Comparison of ENCODE assay signal across 37 cellular contexts in the genomic region with DNA sequence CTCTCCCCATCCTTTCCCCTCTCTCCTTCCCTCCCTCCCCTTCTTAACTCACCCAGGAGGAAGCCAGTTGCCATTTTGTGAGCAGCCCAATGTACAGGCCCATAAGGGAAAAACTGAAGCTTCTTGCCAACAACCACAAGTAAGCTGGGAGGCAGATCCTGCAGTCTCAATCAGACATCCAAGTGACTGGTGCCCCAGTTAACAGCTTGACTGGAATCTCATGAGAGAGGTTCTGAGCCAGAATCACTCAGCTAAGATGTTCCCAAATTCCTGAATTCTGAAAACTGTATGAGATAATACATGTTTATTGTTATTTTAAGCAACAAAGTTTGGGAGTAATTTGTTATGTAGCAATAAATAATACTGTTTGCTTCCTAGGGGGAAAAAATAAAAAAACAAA.
"Had no signal": no experiment of that assay in that cellular context is flagged by ENCODE, and none has a peak within 500 bp of the region (broad histone marks: within the 10 kb centered on the region; RNA-seq: fewer than 3 reads in every experiment).

No MANE protein-coding gene starts in this region.

- H3K4me1 ChIP-seq: ascending aorta had no signal

- H3K27me3 Mint-ChIP-seq: activated CD4-positive, alpha-beta memory T cell treated with anti-CD3 and anti-CD28 coated beads, Interleukin-2, amount 10 ng/mL, durations not matched to agents 7 days and 5 days; activated CD4-positive, alpha-beta T cell treated with anti-CD3 and anti-CD28 coated beads for 36 hours; activated CD4-positive, alpha-beta T cell treated with anti-CD3 and anti-CD28 coated beads, Interleukin-2, amount 10 ng/mL, durations not matched to agents 7 days and 5 days; activated naive CD4-positive, alpha-beta T cell treated with anti-CD3 and anti-CD28 coated beads, Interleukin-2, amount 10 ng/mL, durations not matched to agents 7 days and 5 days; activated naive CD4-positive, alpha-beta T cell treated with anti-CD3 and anti-CD28 coated beads, Interleukin-2, amount 50 U/mL, for 24 hours; activated naive CD8-positive, alpha-beta T cell treated with anti-CD3 and anti-CD28 coated beads, Interleukin-2, amount 50 U/mL, for 24 hours; activated T-cell treated with anti-CD3 and anti-CD28 coated beads, Interleukin-2, amount 50 U/mL, for 24 hours had no signal

- H3K27ac Mint-ChIP-seq: activated CD4-positive, alpha-beta memory T cell treated with anti-CD3 and anti-CD28 coated beads, Interleukin-2, amount 10 ng/mL, durations not matched to agents 7 days and 5 days; activated CD4-positive, alpha-beta T cell treated with anti-CD3 and anti-CD28 coated beads for 36 hours; activated CD4-positive, alpha-beta T cell treated with anti-CD3 and anti-CD28 coated beads, Interleukin-2, amount 10 ng/mL, durations not matched to agents 7 days and 5 days; activated CD8-positive, alpha-beta memory T cell treated with anti-CD3 and anti-CD28 coated beads, Interleukin-2, amount 10 ng/mL, durations not matched to agents 7 days and 5 days; activated CD8-positive, alpha-beta T cell treated with anti-CD3 and anti-CD28 coated beads, Interleukin-2, amount 10 ng/mL, durations not matched to agents 7 days and 5 days; activated naive CD4-positive, alpha-beta T cell treated with anti-CD3 and anti-CD28 coated beads, Interleukin-2, amount 10 ng/mL, durations not matched to agents 7 days and 5 days; activated naive CD4-positive, alpha-beta T cell treated with anti-CD3 and anti-CD28 coated beads, Interleukin-2, amount 50 U/mL, for 24 hours; activated naive CD8-positive, alpha-beta T cell; activated naive CD8-positive, alpha-beta T cell treated with anti-CD3 and anti-CD28 coated beads, Interleukin-2, amount 10 ng/mL, durations not matched to agents 7 days and 5 days; activated naive CD8-positive, alpha-beta T cell treated with anti-CD3 and anti-CD28 coated beads, Interleukin-2, amount 50 U/mL, for 24 hours; activated T-cell treated with anti-CD3 and anti-CD28 coated beads, Interleukin-2, amount 50 U/mL, for 24 hours; activated T-helper 2 cell treated with anti-CD3 and anti-CD28 coated beads, Interferon-gamma antibody, Interleukin-2, Interleukin-4, amounts not matched to agents 10 μg/mL and 5 μg/mL and 100 μg/mL, durations not matched to agents 14 hours and 24 hours and 36 hours; brain; T-helper 1 cell treated with Interleukin-12 subunit alpha and Interleukin-12 subunit beta and Interleukin-4 antibody, amounts not matched to agents 30 μg/mL and 1 μg/mL, for 36 hours; T-helper 2 cell treated with Interferon-gamma antibody and Interleukin-4, amounts not matched to agents 5 μg/mL and 100 μg/mL, for 36 hours; WTC11 had no signal

- H3K36me3 Mint-ChIP-seq: activated CD8-positive, alpha-beta memory T cell treated with anti-CD3 and anti-CD28 coated beads, Interleukin-2, amount 10 ng/mL, durations not matched to agents 7 days and 5 days; activated naive CD4-positive, alpha-beta T cell treated with anti-CD3 and anti-CD28 coated beads, Interleukin-2, amount 10 ng/mL, durations not matched to agents 7 days and 5 days; activated naive CD4-positive, alpha-beta T cell treated with anti-CD3 and anti-CD28 coated beads, Interleukin-2, amount 50 U/mL, for 24 hours; activated naive CD8-positive, alpha-beta T cell treated with anti-CD3 and anti-CD28 coated beads, Interleukin-2, amount 10 ng/mL, durations not matched to agents 7 days and 5 days had no signal

- DNase-seq: activated CD4-positive, alpha-beta memory T cell treated with anti-CD3 and anti-CD28 coated beads, Interleukin-2, amount 10 ng/mL, durations not matched to agents 7 days and 5 days; activated CD4-positive, alpha-beta T cell treated with anti-CD3 and anti-CD28 coated beads for 1 hour; activated CD4-positive, alpha-beta T cell treated with anti-CD3 and anti-CD28 coated beads for 36 hours; activated CD4-positive, alpha-beta T cell treated with anti-CD3 and anti-CD28 coated beads for 48 hours; activated CD4-positive, alpha-beta T cell treated with anti-CD3 and anti-CD28 coated beads, Interleukin-2, amount 10 ng/mL, durations not matched to agents 7 days and 5 days; activated CD4-positive, alpha-beta T cell treated with anti-CD3 and anti-CD28 coated beads, Interleukin-2, amount 50 U/mL, for 48 hours; activated CD4-positive, CD25-positive, alpha-beta regulatory T cell; activated CD8-positive, alpha-beta memory T cell treated with anti-CD3 and anti-CD28 coated beads for 24 hours; activated CD8-positive, alpha-beta memory T cell treated with anti-CD3 and anti-CD28 coated beads, Interleukin-2, amount 10 ng/mL, durations not matched to agents 7 days and 5 days; activated CD8-positive, alpha-beta memory T cell treated with anti-CD3 and anti-CD28 coated beads, Interleukin-2, amount 50 U/mL, for 48 hours; activated CD8-positive, alpha-beta T cell treated with anti-CD3 and anti-CD28 coated beads, Interleukin-2, amount 10 ng/mL, durations not matched to agents 7 days and 5 days; activated effector memory CD4-positive, alpha-beta T cell treated with Interleukin-2 at 50 U/mL for 16 hours; activated gamma-delta T cell; activated naive CD4-positive, alpha-beta T cell treated with anti-CD3 and anti-CD28 coated beads, Interleukin-2, amount 10 ng/mL, durations not matched to agents 7 days and 5 days; activated naive CD4-positive, alpha-beta T cell treated with Interleukin-2 at 50 U/mL for 16 hours; activated naive CD8-positive, alpha-beta T cell treated with anti-CD3 and anti-CD28 coated beads, Interleukin-2, amount 10 ng/mL, durations not matched to agents 7 days and 5 days; activated naive CD8-positive, alpha-beta T cell treated with anti-CD3 and anti-CD28 coated beads, Interleukin-2, amount 50 U/mL, for 24 hours; activated T-cell treated with anti-CD3 and anti-CD28 coated beads, Interleukin-2, amount 50 U/mL, for 24 hours; activated T-cell treated with anti-CD3 and anti-CD28 coated beads, Interleukin-2, amount 50 U/mL, for 48 hours; amygdala; anterior cingulate cortex; caudate nucleus; T-helper 1 cell; T-helper 2 cell; T-helper 9 cell; WERI-Rb-1 had no signal

- ATAC-seq: activated CD4-positive, alpha-beta T cell treated with anti-CD3 and anti-CD28 coated beads for 36 hours; activated CD4-positive, CD25-positive, alpha-beta regulatory T cell treated with anti-CD3 and anti-CD28 coated beads, Interleukin-2, amount 50 U/mL, for 24 hours; activated CD8-positive, alpha-beta memory T cell treated with anti-CD3 and anti-CD28 coated beads, Interleukin-2, amount 10 ng/mL, durations not matched to agents 7 days and 5 days; activated CD8-positive, alpha-beta T cell treated with anti-CD3 and anti-CD28 coated beads, Interleukin-2, amount 10 ng/mL, durations not matched to agents 7 days and 5 days; activated naive CD8-positive, alpha-beta T cell treated with anti-CD3 and anti-CD28 coated beads, Interleukin-2, amount 50 U/mL, for 24 hours; WTC11 had no signal

- H3K27ac ChIP-seq: ascending aorta, cardiac muscle cell, WERI-Rb-1 had no signal

- H3K4me3 ChIP-seq: ascending aorta, cardiac muscle cell had no signal

- H3K4me3 Mint-ChIP-seq: activated CD4-positive, alpha-beta memory T cell treated with anti-CD3 and anti-CD28 coated beads, Interleukin-2, amount 10 ng/mL, durations not matched to agents 7 days and 5 days; activated CD4-positive, alpha-beta T cell treated with anti-CD3 and anti-CD28 coated beads for 36 hours; activated CD4-positive, alpha-beta T cell treated with anti-CD3 and anti-CD28 coated beads, Interleukin-2, amount 10 ng/mL, durations not matched to agents 7 days and 5 days; activated CD8-positive, alpha-beta memory T cell treated with anti-CD3 and anti-CD28 coated beads, Interleukin-2, amount 10 ng/mL, durations not matched to agents 7 days and 5 days; activated CD8-positive, alpha-beta T cell treated with anti-CD3 and anti-CD28 coated beads, Interleukin-2, amount 10 ng/mL, durations not matched to agents 7 days and 5 days; activated naive CD4-positive, alpha-beta T cell treated with anti-CD3 and anti-CD28 coated beads, Interleukin-2, amount 10 ng/mL, durations not matched to agents 7 days and 5 days; activated naive CD4-positive, alpha-beta T cell treated with anti-CD3 and anti-CD28 coated beads, Interleukin-2, amount 50 U/mL, for 24 hours; activated naive CD8-positive, alpha-beta T cell; activated naive CD8-positive, alpha-beta T cell treated with anti-CD3 and anti-CD28 coated beads, Interleukin-2, amount 10 ng/mL, durations not matched to agents 7 days and 5 days; activated naive CD8-positive, alpha-beta T cell treated with anti-CD3 and anti-CD28 coated beads, Interleukin-2, amount 50 U/mL, for 24 hours; activated T-cell treated with anti-CD3 and anti-CD28 coated beads, Interleukin-2, amount 50 U/mL, for 24 hours; brain; central memory CD8-positive, alpha-beta T cell; T-helper 1 cell treated with Interleukin-12 subunit alpha and Interleukin-12 subunit beta and Interleukin-4 antibody, amounts not matched to agents 30 μg/mL and 1 μg/mL, for 36 hours; T-helper 2 cell treated with Interferon-gamma antibody and Interleukin-4, amounts not matched to agents 5 μg/mL and 100 μg/mL, for 36 hours; WTC11 had no signal

- H3K27me3 ChIP-seq: ascending aorta, cardiac muscle cell had no signal

- H3K4me1 Mint-ChIP-seq: activated CD4-positive, alpha-beta memory T cell treated with anti-CD3 and anti-CD28 coated beads, Interleukin-2, amount 10 ng/mL, durations not matched to agents 7 days and 5 days; activated CD4-positive, alpha-beta T cell treated with anti-CD3 and anti-CD28 coated beads for 36 hours; activated CD4-positive, alpha-beta T cell treated with anti-CD3 and anti-CD28 coated beads, Interleukin-2, amount 10 ng/mL, durations not matched to agents 7 days and 5 days; activated CD8-positive, alpha-beta memory T cell treated with anti-CD3 and anti-CD28 coated beads, Interleukin-2, amount 10 ng/mL, durations not matched to agents 7 days and 5 days; activated naive CD4-positive, alpha-beta T cell treated with anti-CD3 and anti-CD28 coated beads, Interleukin-2, amount 10 ng/mL, durations not matched to agents 7 days and 5 days; activated naive CD4-positive, alpha-beta T cell treated with anti-CD3 and anti-CD28 coated beads, Interleukin-2, amount 50 U/mL, for 24 hours; activated naive CD8-positive, alpha-beta T cell treated with anti-CD3 and anti-CD28 coated beads, Interleukin-2, amount 10 ng/mL, durations not matched to agents 7 days and 5 days; activated naive CD8-positive, alpha-beta T cell treated with anti-CD3 and anti-CD28 coated beads, Interleukin-2, amount 50 U/mL, for 24 hours; brain; central memory CD8-positive, alpha-beta T cell; WTC11 had no signal

- H3K36me3 ChIP-seq: ascending aorta, cardiac muscle cell, WERI-Rb-1 had no signal
